ENCODE assay signal across 8 cellular contexts in the genomic region with DNA sequence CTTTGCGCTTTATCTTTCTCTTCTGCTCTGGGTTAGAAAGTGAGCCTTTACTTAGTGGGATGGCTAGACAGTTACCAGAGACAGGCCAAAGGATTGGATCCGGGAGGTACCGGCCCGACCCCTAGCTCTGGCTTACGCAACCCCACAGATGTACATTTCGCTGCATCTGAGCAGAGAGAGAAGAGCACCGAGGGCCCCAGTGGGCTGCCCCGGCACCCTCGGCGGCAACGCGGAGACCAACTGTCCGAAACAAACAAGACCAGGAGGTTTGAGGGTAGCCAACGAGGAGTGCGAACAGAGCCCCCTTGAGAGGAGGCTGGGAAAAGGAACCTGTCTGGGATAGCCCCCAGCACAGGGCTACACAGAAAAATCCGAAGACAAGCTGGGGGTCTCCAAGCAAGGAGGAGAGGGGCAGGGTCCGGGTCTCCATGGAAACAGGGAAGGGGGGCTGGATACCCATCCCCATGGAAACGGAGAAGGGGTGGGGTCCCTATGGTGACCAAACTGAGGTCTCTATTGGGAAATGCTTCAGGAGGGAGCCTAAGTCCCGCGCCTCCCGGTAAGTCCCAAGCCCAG. TPM values are rescaled to one million over a fixed set of nuclear protein-coding genes. Genes with fewer than 3 reads are reported as not detected.
DNase-seq lines count a peak whose midpoint lies in the region; ATAC-seq, FAIRE-seq and TF ChIP-seq lines count a peak whose summit lies in the region.

No MANE protein-coding gene starts in this region.

- POLR2A ChIA-PET in WTC11 (lab: Charles Lee) = interaction anchor here (0.6 to 1.6 kb wide), 3 partner anchors 51 to 699 kb away, joined by 3 to 9 read pairs (median 5); partner anchors contain the start of genes C1orf122 and YRDC

- no peaks in the 10 kb centered on the region for H3K27me3 Mint-ChIP-seq in activated naive CD4-positive, alpha-beta T cell treated with anti-CD3 and anti-CD28 coated beads, Interleukin-2, amount 10 ng/mL, durations not matched to agents 7 days and 5 days
- H3K27me3 Mint-ChIP-seq in WTC11 (ENCODE audit: low read depth) = no peaks in the 10 kb centered on the region
- H3K27me3 Mint-ChIP-seq in progenitor cell of endocrine pancreas = no peaks in the 10 kb centered on the region

- peak; percentile 24 for DNase-seq in activated naive CD4-positive, alpha-beta T cell treated with anti-CD3 and anti-CD28 coated beads, Interleukin-2, amount 10 ng/mL, durations not matched to agents 7 days and 5 days
- DNase-seq in activated naive CD4-positive, alpha-beta T cell treated with Interleukin-2 at 50 U/mL for 16 hours = no peak
- DNase-seq in WTC11 (ENCODE audit: low spot score) = no peak
- DNase-seq in frontal cortex (ENCODE audit: low spot score in 2 of 2) = peak; percentile 14 to 24
- DNase-seq in progenitor cell of endocrine pancreas (ENCODE audit: low spot score, unreplicated experiment) = no peak
- no peak for DNase-seq in dermis blood vessel endothelial cell
- no peak for DNase-seq in ureter (ENCODE audit: low spot score)

- ATAC-seq in HG03175 (IDR thresholded peaks at IDR 0.05; ENCODE audit: unreplicated experiment) (peak; percentile 27), WTC11 (peak; percentile 9)

- H3K4me1 Mint-ChIP-seq in activated naive CD4-positive, alpha-beta T cell treated with anti-CD3 and anti-CD28 coated beads, Interleukin-2, amount 10 ng/mL, durations not matched to agents 7 days and 5 days = peaks cover 38% of the 10 kb centered on the region
- H3K4me1 Mint-ChIP-seq in WTC11 (peaks cover 9% of the 10 kb centered on the region), progenitor cell of endocrine pancreas (ENCODE audit: low read depth) (peaks cover 9% of the 10 kb centered on the region)

- H3K36me3 Mint-ChIP-seq in activated naive CD4-positive, alpha-beta T cell treated with anti-CD3 and anti-CD28 coated beads, Interleukin-2, amount 10 ng/mL, durations not matched to agents 7 days and 5 days = peaks cover 26% of the 10 kb centered on the region
- peaks cover 19% of the 10 kb centered on the region for H3K36me3 Mint-ChIP-seq in WTC11
- H3K36me3 Mint-ChIP-seq in progenitor cell of endocrine pancreas (ENCODE audit: insufficient read depth) = peaks cover 7% of the 10 kb centered on the region

- CTCF ChIA-PET in activated naive CD4-positive, alpha-beta T cell treated with anti-CD3 and anti-CD28 coated beads, Interleukin-2, amount 10 ng/mL, durations not matched to agents 7 days and 5 days (lab: Charles Lee) = interaction anchor here (1.5 to 3.0 kb wide), 11 partner anchors 8 to 176 kb away, joined by 4 to 22 read pairs (median 8); partner anchors contain the start of genes C1orf122, CDCA8 and YRDC
- CTCF ChIA-PET in WTC11 (lab: Charles Lee) = interaction anchor here (0.9 to 2.0 kb wide), 30 partner anchors 9 to 663 kb away, joined by 3 to 34 read pairs (median 8); partner anchors contain the start of genes C1orf122, CDCA8, EPHA10 and YRDC

- H3K9me3 Mint-ChIP-seq in activated naive CD4-positive, alpha-beta T cell treated with anti-CD3 and anti-CD28 coated beads, Interleukin-2, amount 10 ng/mL, durations not matched to agents 7 days and 5 days = no peaks in the 10 kb centered on the region
- H3K9me3 Mint-ChIP-seq in WTC11 (no peaks in the 10 kb centered on the region), progenitor cell of endocrine pancreas (ENCODE audit: low read depth) (no peaks in the 10 kb centered on the region)

- H3K27ac Mint-ChIP-seq in activated naive CD4-positive, alpha-beta T cell treated with anti-CD3 and anti-CD28 coated beads, Interleukin-2, amount 10 ng/mL, durations not matched to agents 7 days and 5 days = peak overlapping the region; percentile 96
- 0 out of 2 replicates have a peak overlapping the region, but pooled peaks have one; percentile 27 for H3K27ac Mint-ChIP-seq in WTC11
- peak overlapping the region; percentile 96 for H3K27ac Mint-ChIP-seq in progenitor cell of endocrine pancreas

- H3K4me3 Mint-ChIP-seq in activated naive CD4-positive, alpha-beta T cell treated with anti-CD3 and anti-CD28 coated beads, Interleukin-2, amount 10 ng/mL, durations not matched to agents 7 days and 5 days = peak overlapping the region; percentile 93
- H3K4me3 Mint-ChIP-seq in WTC11 (peak overlapping the region; percentile 92), progenitor cell of endocrine pancreas (ENCODE audit: low read depth) (peak overlapping the region; percentile 94)

- TF ChIP-seq CTCF in WTC11 (IDR thresholded peaks at IDR 0.05) = no peak
- no peak for TF ChIP-seq CTCF in progenitor cell of endocrine pancreas (IDR thresholded peaks at IDR 0.05; ENCODE audit: unreplicated experiment)

- no peak for FAIRE-seq in frontal cortex (lab: Jason Lieb, UNC)

TF ChIP-seq in WTC11, 78 proteins besides CTCF, POLR2A, EP300 and RAD21 (continues in another document):
- TF ChIP-seq NFE2L1 (CRISPR knock-in tag; IDR thresholded peaks at IDR 0.05) (no peak), ZNF317 (CRISPR knock-in tag; IDR thresholded peaks at IDR 0.05; ENCODE audit: borderline replicate concordance, low read depth) (no peak), MAX (CRISPR knock-in tag; IDR thresholded peaks at IDR 0.05) (no peak), NR1H2 (CRISPR knock-in tag; IDR thresholded peaks at IDR 0.05) (no peak), FOXP4 (CRISPR knock-in tag; IDR thresholded peaks at IDR 0.05) (no peak), AR (CRISPR knock-in tag; IDR thresholded peaks at IDR 0.05) (no peak), ELF4 (CRISPR knock-in tag; IDR thresholded peaks at IDR 0.05; ENCODE audit: low read depth) (no peak)
- TF ChIP-seq, protein P1, sequence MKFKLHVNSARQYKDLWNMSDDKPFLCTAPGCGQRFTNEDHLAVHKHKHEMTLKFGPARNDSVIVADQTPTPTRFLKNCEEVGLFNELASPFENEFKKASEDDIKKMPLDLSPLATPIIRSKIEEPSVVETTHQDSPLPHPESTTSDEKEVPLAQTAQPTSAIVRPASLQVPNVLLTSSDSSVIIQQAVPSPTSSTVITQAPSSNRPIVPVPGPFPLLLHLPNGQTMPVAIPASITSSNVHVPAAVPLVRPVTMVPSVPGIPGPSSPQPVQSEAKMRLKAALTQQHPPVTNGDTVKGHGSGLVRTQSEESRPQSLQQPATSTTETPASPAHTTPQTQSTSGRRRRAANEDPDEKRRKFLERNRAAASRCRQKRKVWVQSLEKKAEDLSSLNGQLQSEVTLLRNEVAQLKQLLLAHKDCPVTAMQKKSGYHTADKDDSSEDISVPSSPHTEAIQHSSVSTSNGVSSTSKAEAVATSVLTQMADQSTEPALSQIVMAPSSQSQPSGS (CRISPR knock-in tag; IDR thresholded peaks at IDR 0.05; ENCODE audit: borderline replicate concordance, low read depth) = no peak

RNA-seq across cellular contexts. Expression of gene MTF1, which starts 0.4 kb away (rescaled TPM):
- total RNA-seq in WTC11 (2021) (10.1 to 12.2 TPM (median 10.9 TPM) in 3 replicates), frontal cortex (2.0 TPM), progenitor cell of endocrine pancreas (15.3 and 20.4 TPM in 2 replicates), dermis blood vessel endothelial cell (2.4 and 4.4 TPM in 2 replicates), ureter (31.7 TPM)

RNA-seq across cellular contexts. Expression of gene YRDC, which starts 51.0 kb away (rescaled TPM):
- total RNA-seq in WTC11 (2021) = 20.1 to 24.6 TPM (median 22.7 TPM) in 3 replicates
- total RNA-seq in frontal cortex = 16.3 TPM
- total RNA-seq in progenitor cell of endocrine pancreas = 14.0 and 15.0 TPM in 2 replicates
- 21.0 and 26.0 TPM in 2 replicates for total RNA-seq in dermis blood vessel endothelial cell
- 12.2 TPM for total RNA-seq in ureter

RNA-seq across cellular contexts. Expression of gene C1orf122, which starts 51.4 kb away (rescaled TPM):
- total RNA-seq in WTC11 (2021) = 42.5 to 50.7 TPM (median 45.9 TPM) in 3 replicates
- 16.3 TPM for total RNA-seq in frontal cortex
- 43.6 and 43.9 TPM in 2 replicates for total RNA-seq in progenitor cell of endocrine pancreas
- 21.4 and 23.0 TPM in 2 replicates for total RNA-seq in dermis blood vessel endothelial cell
- total RNA-seq in ureter = 39.3 TPM

Comparison
In these comparisons a context has a peak if more than half of its experiments do, and no peak if none do; other contexts are left out.
1. DNase-seq: peak in activated naive CD4-positive, alpha-beta T cell treated with anti-CD3 and anti-CD28 coated beads, Interleukin-2, amount 10 ng/mL, durations not matched to agents 7 days and 5 days (single experiment) and frontal cortex (2 of 2); none in activated naive CD4-positive, alpha-beta T cell treated with Interleukin-2 at 50 U/mL for 16 hours (single experiment), WTC11 (single experiment), progenitor cell of endocrine pancreas (single experiment), dermis blood vessel endothelial cell (single experiment) and ureter (single experiment).
2. H3K27ac Mint-ChIP-seq: peak in every context shown above with its lines; median percentile 96 in activated naive CD4-positive, alpha-beta T cell treated with anti-CD3 and anti-CD28 coated beads, Interleukin-2, amount 10 ng/mL, durations not matched to agents 7 days and 5 days; 96 in progenitor cell of endocrine pancreas; 27 in WTC11.
3. Peak in every context shown above with its lines, with median percentiles within 50 percentile points of each other: H3K4me3 Mint-ChIP-seq.